8 cellular contexts compared by ENCODE assay signal in genomic region chr9:133348763-133349573, GRCh38. TPM values are rescaled to one million over a fixed set of nuclear protein-coding genes. Genes with fewer than 3 reads are reported as not detected.
DNase-seq lines count a peak whose midpoint lies in the region; ATAC-seq and TF ChIP-seq lines count a peak whose summit lies in the region.

No MANE protein-coding gene starts in this region.

- H3K4me1 Mint-ChIP-seq in WTC11, result peaks cover 26% of the 10 kb centered on the region
- H3K4me1 Mint-ChIP-seq in glutamatergic neuron (ENCODE audit: low read depth, unreplicated experiment), result peaks cover 20% of the 10 kb centered on the region

- H3K4me1 ChIP-seq in skeletal muscle tissue (ENCODE audit: control insufficient read depth in 3 of 3, insufficient read depth in 3 of 3, low read length in 3 of 3), result peaks cover 22 to 43% (median 29%) of the 10 kb centered on the region in 3 donors

- H3K36me3 ChIP-seq in H7 (replicated peaks; ENCODE audit: control insufficient read depth, insufficient read depth, low read length) (peaks cover 56% of the 10 kb centered on the region), skeletal muscle tissue (ENCODE audit: control insufficient read depth in 3 of 3, insufficient read depth in 3 of 3, low read length in 3 of 3) (peaks cover 60 to 70% (median 67%) of the 10 kb centered on the region in 3 donors)

- H3K9me3 ChIP-seq in skeletal muscle tissue (ENCODE audit: control insufficient read depth in 3 of 3, low read length in 3 of 3), result no peaks in the 10 kb centered on the region

- DNase-seq in H7, result no peak
- DNase-seq in WTC11 (ENCODE audit: low spot score), result no peak
- no peak for DNase-seq in glutamatergic neuron

- POLR2A ChIA-PET in WTC11 (lab: Charles Lee), result interaction anchor here (0.7 to 2.0 kb wide), 2 partner anchors 69 to 111 kb away, joined by 3 to 10 read pairs; partner anchors contain the start of genes CACFD1 and REXO4

- H3K4me3 Mint-ChIP-seq in WTC11 (peak overlapping the region; percentile 98), glutamatergic neuron (ENCODE audit: unreplicated experiment) (peak overlapping the region; percentile 97)

- H3K27me3 ChIP-seq in H7 (ENCODE audit: control insufficient read depth, insufficient read depth, low read length) (no peaks in the 10 kb centered on the region), skeletal muscle tissue (ENCODE audit: control insufficient read depth in 3 of 3, insufficient read depth in 3 of 3, low read length in 3 of 3) (no peaks in the 10 kb centered on the region)

- TF ChIP-seq POLR2A in GM18505 (IDR thresholded peaks at IDR 0.05; ENCODE audit: borderline replicate concordance, extremely low read depth, insufficient read depth, insufficient read length), result no peak

- TF ChIP-seq CTCF in WTC11 (IDR thresholded peaks at IDR 0.05), result no peak
- no peak for TF ChIP-seq CTCF in glutamatergic neuron (IDR thresholded peaks at IDR 0.05; ENCODE audit: partially characterized antibody, unreplicated experiment)

- ATAC-seq in WTC11 (no peak), GM18907 (IDR thresholded peaks at IDR 0.05; ENCODE audit: unreplicated experiment) (no peak), HG03442 (IDR thresholded peaks at IDR 0.05; ENCODE audit: unreplicated experiment) (no peak), GM18505 (IDR thresholded peaks at IDR 0.05; ENCODE audit: unreplicated experiment) (no peak), HG03354 (IDR thresholded peaks at IDR 0.05; ENCODE audit: poor library complexity, severe bottlenecking, unreplicated experiment) (no peak)

- peak overlapping the region; percentile 99 for H3K9ac ChIP-seq in skeletal muscle tissue (ENCODE audit: low read depth in 1 of 3, low read length in 3 of 3)

- H3K27me3 Mint-ChIP-seq in WTC11 (ENCODE audit: low read depth) (no peaks in the 10 kb centered on the region; the same call in 1 of the 2 replicates), glutamatergic neuron (ENCODE audit: unreplicated experiment) (peaks cover 10% of the 10 kb centered on the region)

- H3K4me3 ChIP-seq in H7 (ENCODE audit: insufficient read depth, low read depth, low read length) (peak overlapping the region; percentile 100), skeletal muscle tissue (ENCODE audit: low read length in 3 of 3) (peak overlapping the region; percentile 96 to 100 (median 100))

- peak overlapping the region; percentile 93 for H3K27ac ChIP-seq in skeletal muscle tissue (ENCODE audit: low read depth, low read length)

- H3K9me3 Mint-ChIP-seq in WTC11 (no peaks in the 10 kb centered on the region), glutamatergic neuron (ENCODE audit: unreplicated experiment) (peaks cover 16% of the 10 kb centered on the region)

- peaks cover 69% of the 10 kb centered on the region for H3K36me3 Mint-ChIP-seq in WTC11
- peaks cover 17% of the 10 kb centered on the region for H3K36me3 Mint-ChIP-seq in glutamatergic neuron (ENCODE audit: unreplicated experiment)

- CTCF ChIA-PET in WTC11 (lab: Charles Lee), result interaction anchor here (2.3 kb wide), 1 partner anchor 138 kb away, joined by 7 read pairs; no protein-coding TSS in a partner anchor

- H3K27ac Mint-ChIP-seq in WTC11 (peak overlapping the region; percentile 95), glutamatergic neuron (ENCODE audit: unreplicated experiment) (peak overlapping the region; percentile 99)

TF ChIP-seq in WTC11, 78 proteins besides CTCF, POLR2A, EP300 and RAD21 (continues in another document):
- TF ChIP-seq ZNF425 (CRISPR knock-in tag; conservative IDR thresholded peaks at IDR 0.05), result 0 out of 2 replicates have a peak, but pooled peaks have one; percentile 35
- no peak for TF ChIP-seq ZNF396 (CRISPR knock-in tag; IDR thresholded peaks at IDR 0.05; ENCODE audit: borderline replicate concordance)
- TF ChIP-seq CREM (CRISPR knock-in tag; IDR thresholded peaks at IDR 0.05), result no peak
- TF ChIP-seq KAT7 (CRISPR knock-in tag; IDR thresholded peaks at IDR 0.05; ENCODE audit: borderline replicate concordance), result no peak
- TF ChIP-seq FOXP4 (CRISPR knock-in tag; IDR thresholded peaks at IDR 0.05), result 0 out of 2 replicates have a peak, but pooled peaks have one; percentile 7
- TF ChIP-seq SMAD3 (CRISPR knock-in tag; IDR thresholded peaks at IDR 0.05; ENCODE audit: borderline replicate concordance), result 0 out of 2 replicates have a peak, but pooled peaks have one; percentile 13
- no peak for TF ChIP-seq ZNF281 (CRISPR knock-in tag; IDR thresholded peaks at IDR 0.05)
- peak; percentile 74; the same call in 1 of the 2 replicates for TF ChIP-seq NFATC4 (CRISPR knock-in tag; IDR thresholded peaks at IDR 0.05)
- TF ChIP-seq CBFB (CRISPR knock-in tag; IDR thresholded peaks at IDR 0.05; ENCODE audit: low read depth), result no peak

RNA-seq across cellular contexts. Expression of gene RPL7A, which starts 0.9 kb away (rescaled TPM):
- 2,813 and 2,948 TPM in 2 replicates for total RNA-seq in H7 (2014; rRNA removed; shearing (Covaris generic))
- 2,747 to 3,149 TPM (median 3,142 TPM) in 3 replicates for total RNA-seq in WTC11 (2021)
- total RNA-seq in glutamatergic neuron (ENCODE audit: unreplicated experiment), result 1,442 TPM
- total RNA-seq in skeletal muscle tissue, result 2,342 TPM

RNA-seq across cellular contexts. Expression of gene MED22, which starts 1.0 kb away (rescaled TPM):
- 61.0 and 64.6 TPM in 2 replicates for total RNA-seq in H7 (2014; rRNA removed; shearing (Covaris generic))
- 51.2 to 59.5 TPM (median 55.3 TPM) in 3 replicates for total RNA-seq in WTC11 (2021)
- 35.7 TPM for total RNA-seq in glutamatergic neuron (ENCODE audit: unreplicated experiment)
- 13.0 TPM for total RNA-seq in skeletal muscle tissue

RNA-seq across cellular contexts. Expression of gene SURF1, which starts 7.3 kb away (rescaled TPM):
- 30.6 and 31.8 TPM in 2 replicates for total RNA-seq in H7 (2014; rRNA removed; shearing (Covaris generic))
- total RNA-seq in WTC11 (2021) (33.3 to 36.4 TPM (median 35.6 TPM) in 3 replicates), glutamatergic neuron (ENCODE audit: unreplicated experiment) (56.1 TPM), skeletal muscle tissue (24.5 TPM)

RNA-seq across cellular contexts. Expression of gene SURF2, which starts 7.4 kb away (rescaled TPM):
- total RNA-seq in H7 (2014; rRNA removed; shearing (Covaris generic)), result 25.8 and 28.1 TPM in 2 replicates
- total RNA-seq in WTC11 (2021) (26.3 to 33.3 TPM (median 28.8 TPM) in 3 replicates), glutamatergic neuron (ENCODE audit: unreplicated experiment) (24.0 TPM), skeletal muscle tissue (12.5 TPM)

RNA-seq across cellular contexts. Expression of gene SURF6, which starts 13.0 kb away (rescaled TPM):
- total RNA-seq in H7 (2014; rRNA removed; shearing (Covaris generic)), result 42.0 and 45.2 TPM in 2 replicates
- 48.8 to 67.2 TPM (median 54.1 TPM) in 3 replicates for total RNA-seq in WTC11 (2021)
- 15.0 TPM for total RNA-seq in glutamatergic neuron (ENCODE audit: unreplicated experiment)
- total RNA-seq in skeletal muscle tissue, result 7.8 TPM
